In genomic region chr6:32868257-32868788, GRCh38 we compare ENCODE assay signal across 8 cellular contexts. TPM values are rescaled to one million over a fixed set of nuclear protein-coding genes. Genes with fewer than 3 reads are reported as not detected.
A peak's percentile ranks its signal among the peaks of the same experiment; 100 is the strongest.
DNase-seq lines count a peak whose midpoint lies in the region; ATAC-seq and TF ChIP-seq lines count a peak whose summit lies in the region.

No MANE protein-coding gene starts in this region.

- H3K27me3 ChIP-seq in left lung: no peaks in the 10 kb centered on the region

- no peaks in the 10 kb centered on the region for H3K36me3 ChIP-seq in left lung

- ATAC-seq in left lung: peak; percentile 90

- H3K4me3 ChIP-seq in left lung: no peak overlapping the region

- TF ChIP-seq CTCF in GM13977 (IDR thresholded peaks at IDR 0.05; ENCODE audit: extremely low read depth, insufficient read depth, missing control alignments) (peak; percentile 85), left lung (IDR thresholded peaks at IDR 0.05) (peak; percentile 85 to 87)

- in situ Hi-C loops in ACHN (cut with HindIII; ENCODE audit: low pct_ligation_motif_present, low pct_unique_long_range_greater_than_20kb, low sequenced_read_pairs) (no loop called here), GM13977 (cut with MboI; ENCODE audit: low pct_unique_long_range_greater_than_20kb, low sequenced_read_pairs, unreplicated experiment) (no loop called here)

- no peak overlapping the region for H3K27ac ChIP-seq in left lung

- H3K9me3 ChIP-seq in left lung: no peaks in the 10 kb centered on the region

- intact Hi-C loops in left lung (cut with DNase I): no loop called here

- peaks cover 0 to 12% of the 10 kb centered on the region in 2 donors for H3K4me1 ChIP-seq in left lung

- DNase-seq in ACHN (peak; percentile 70), GM13977 (ENCODE audit: low spot score) (peak; percentile 52), NCI-H2171 treated with DMSO at 0.1 percent for 48 hours (lab: John Stamatoyannopoulos, UW) (peak; percentile 58), cerebellar cortex (ENCODE audit: low spot score) (peak; percentile 85), left lung (peak in 1 of 2 donors; percentile 73), mesenteric fat pad (ENCODE audit: low spot score) (no peak)
- DNase-seq in activated CD4-positive, CD25-positive, alpha-beta regulatory T cell treated with anti-CD3 and anti-CD28 coated beads, Interleukin-2, amount 50 U/mL, for 72 hours: peak; percentile 82
- DNase-seq in stimulated activated CD4-positive, alpha-beta T cell treated with anti-CD3 and anti-CD28 coated beads, TNF-alpha, amount 100 ng/mL, for 24 hours (ENCODE audit: low read depth in 3 of 3): peak; percentile 69 to 86 (median 84)

RNA-seq across cellular contexts. Expression of gene PSMB9, which starts 14.3 kb away (rescaled TPM):
- total RNA-seq in left lung: 10 to 100 TPM; 50.0 to 67.9 TPM
- total RNA-seq in mesenteric fat pad: 28.9 TPM

RNA-seq across cellular contexts. Expression of gene TAP1, which starts 14.8 kb away (rescaled TPM):
- 10 to 100 TPM; 79.3 to 99.2 TPM for total RNA-seq in left lung
- total RNA-seq in mesenteric fat pad: 41.6 TPM

RNA-seq across cellular contexts. Expression of gene PSMB8, which starts 24.5 kb away (rescaled TPM):
- 100 to 1,000 TPM in 1 of 2 donors, 10 to 100 TPM in 1; 93.6 to 122 TPM for total RNA-seq in left lung
- 46.4 TPM for total RNA-seq in mesenteric fat pad

RNA-seq across cellular contexts. Expression of gene TAP2, which starts 29.8 kb away (rescaled TPM):
- total RNA-seq in left lung (10 to 100 TPM; 75.9 to 90.0 TPM), mesenteric fat pad (45.8 TPM)

RNA-seq across cellular contexts. Expression of gene HLA-DOB, which starts 51.5 kb away (rescaled TPM):
- total RNA-seq in left lung (1 to 10 TPM; 1.5 to 2.8 TPM), mesenteric fat pad (not detected)
